ENCODE assay signal across 13 cellular contexts in the genomic region with DNA sequence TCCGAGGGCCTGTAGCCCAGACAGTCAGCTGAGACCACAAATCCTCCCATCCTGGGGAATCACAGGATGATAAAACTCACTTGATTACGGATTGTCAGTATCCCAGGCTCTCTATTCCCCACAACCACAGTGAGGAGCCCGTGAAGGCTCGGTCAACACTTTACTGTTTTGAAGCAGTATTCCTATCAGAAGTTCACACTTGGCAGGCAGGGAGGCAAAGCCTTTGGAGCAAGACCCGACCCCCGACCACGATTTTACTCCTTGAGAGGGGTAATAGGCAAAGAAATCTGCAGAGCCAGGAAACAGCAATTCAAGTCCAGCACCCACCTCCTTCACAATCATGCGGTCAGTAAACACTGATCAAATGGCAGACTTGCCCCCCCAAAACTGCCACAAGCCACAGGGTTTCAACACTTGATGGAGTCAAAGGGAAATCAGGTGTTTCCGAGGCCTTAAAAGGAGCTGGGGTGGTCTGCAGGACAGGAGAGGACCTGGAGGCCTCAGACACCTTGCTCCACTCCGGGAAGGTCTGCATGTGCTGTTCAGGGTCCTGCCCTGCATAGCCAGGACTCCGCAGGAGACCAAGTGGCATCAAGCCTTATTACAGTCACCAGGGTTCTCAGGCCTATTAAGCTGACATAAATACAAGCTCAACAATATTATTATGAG. TPM values are rescaled to one million over a fixed set of nuclear protein-coding genes. Genes with fewer than 3 reads are reported as not detected.
DNase-seq lines count a peak whose midpoint lies in the region; ATAC-seq and TF ChIP-seq lines count a peak whose summit lies in the region.
"Had no signal": no experiment of that assay in that cellular context is flagged by ENCODE, and none has a peak within 500 bp of the region (broad histone marks: within the 10 kb centered on the region; RNA-seq: fewer than 3 reads in every experiment).

No MANE protein-coding gene starts in this region.

- H3K36me3 ChIP-seq in DOHH2 (ENCODE audit: control insufficient read depth, low read length), result no peaks in the 10 kb centered on the region
- no peaks in the 10 kb centered on the region for H3K36me3 ChIP-seq in skeletal muscle tissue (ENCODE audit: control insufficient read depth in 3 of 3, insufficient read depth in 3 of 3, low read length in 3 of 3)

- intact Hi-C loops in right cardiac atrium (cut with DNase I), result no loop called here

- peak overlapping the region in 1 of 3 donors; percentile 11 for H3K9ac ChIP-seq in skeletal muscle tissue (ENCODE audit: low read depth in 1 of 3, low read length in 3 of 3)

- H3K4me3 ChIP-seq in DOHH2 (ENCODE audit: low read length) (peak overlapping the region; percentile 76), right cardiac atrium (ENCODE audit: low read length) (no peak overlapping the region), skeletal muscle tissue (ENCODE audit: low read length in 3 of 3) (no peak overlapping the region)
- H3K4me3 ChIP-seq: body of pancreas had no signal

- 54% methylated on average over 11 of the region's 11 CpGs for WGBS in right cardiac atrium

- TF ChIP-seq CTCF in DOHH2 (IDR thresholded peaks at IDR 0.05; ENCODE audit: low read depth, low read length, poor library complexity, severe bottlenecking), result no peak

- peaks cover 100% of the 10 kb centered on the region for H3K79me2 ChIP-seq in DOHH2 (ENCODE audit: control insufficient read depth, low read length)

- no peaks in the 10 kb centered on the region for H3K27me3 Mint-ChIP-seq in T-helper 17 cell
- H3K27me3 Mint-ChIP-seq: activated T-cell treated with anti-CD3 and anti-CD28 coated beads, Interleukin-2, amount 50 U/mL, for 24 hours had no signal

- peak overlapping the region; percentile 83 for H3K27ac Mint-ChIP-seq in T-helper 17 cell

- peaks cover 54% of the 10 kb centered on the region for H3K4me1 Mint-ChIP-seq in T-helper 17 cell

- H3K27me3 ChIP-seq in DOHH2 (ENCODE audit: control insufficient read depth, low read length) (no peaks in the 10 kb centered on the region), right cardiac atrium (ENCODE audit: control insufficient read depth, insufficient read depth) (no peaks in the 10 kb centered on the region), skeletal muscle tissue (ENCODE audit: control insufficient read depth in 3 of 3, insufficient read depth in 3 of 3, low read length in 3 of 3) (no peaks in the 10 kb centered on the region)
- H3K27me3 ChIP-seq: body of pancreas had no signal

- H3F3A ChIP-seq in DOHH2 (ENCODE audit: control insufficient read depth, insufficient read depth), result peaks cover 15% of the 10 kb centered on the region

- H3K4me3 Mint-ChIP-seq in T-helper 17 cell, result no peak overlapping the region
- H3K4me3 Mint-ChIP-seq: activated T-cell treated with anti-CD3 and anti-CD28 coated beads, Interleukin-2, amount 50 U/mL, for 24 hours had no signal

- ATAC-seq in T-helper 17 cell (no peak), right cardiac atrium (no peak)
- ATAC-seq: HCT116 had no signal

- H3K4me1 ChIP-seq in DOHH2 (ENCODE audit: control insufficient read depth, low read length), result peaks cover 97% of the 10 kb centered on the region
- peaks cover 40% of the 10 kb centered on the region for H3K4me1 ChIP-seq in right cardiac atrium (ENCODE audit: control insufficient read depth, insufficient read depth, low read length)
- H3K4me1 ChIP-seq in skeletal muscle tissue (ENCODE audit: control insufficient read depth in 3 of 3, insufficient read depth in 3 of 3, low read length in 3 of 3), result peaks cover 43 to 63% (median 46%) of the 10 kb centered on the region in 3 donors

- H4K20me1 ChIP-seq in DOHH2 (ENCODE audit: control insufficient read depth, insufficient read depth, low read depth, low read length), result peaks cover 8% of the 10 kb centered on the region; the same call in 1 of the 2 replicates

- DNase-seq in T-helper 17 cell, result no peak
- DNase-seq in right cardiac atrium, result no peak
- DNase-seq in NCI-H774 (lab: John Stamatoyannopoulos, UW), result no peak
- DNase-seq in mesenteric fat pad (ENCODE audit: low spot score), result no peak
- no peak for DNase-seq in mucosa of gallbladder (ENCODE audit: low spot score)
- no peak for DNase-seq in middle frontal gyrus (ENCODE audit: extremely low spot score, low spot score)
- DNase-seq: activated T-cell treated with anti-CD3 and anti-CD28 coated beads, Interleukin-2, amount 50 U/mL, for 24 hours; Kasumi-1; NCI-H2171 had no signal

- H3K9me3 ChIP-seq in DOHH2 (ENCODE audit: control insufficient read depth, insufficient read depth, low read length) (no peaks in the 10 kb centered on the region), T-helper 17 cell (ENCODE audit: control insufficient read depth, low read length, poor library complexity, severe bottlenecking) (no peaks in the 10 kb centered on the region), right cardiac atrium (ENCODE audit: control insufficient read depth, low read length) (no peaks in the 10 kb centered on the region), skeletal muscle tissue (ENCODE audit: control insufficient read depth in 3 of 3, low read length in 3 of 3) (no peaks in the 10 kb centered on the region)
- H3K9me3 ChIP-seq: body of pancreas had no signal

- peak overlapping the region; percentile 100 for H3K4me2 ChIP-seq in DOHH2 (ENCODE audit: low read length)

- H3K36me3 Mint-ChIP-seq in T-helper 17 cell (ENCODE audit: low read depth), result no peaks in the 10 kb centered on the region

- no peaks in the 10 kb centered on the region for H3K9me2 ChIP-seq in DOHH2 (replicated peaks; ENCODE audit: control insufficient read depth, low read length)

- H3K27ac ChIP-seq in DOHH2 (ENCODE audit: low read depth, low read length) (peak overlapping the region; percentile 96), right cardiac atrium (ENCODE audit: low read length) (peak overlapping the region; percentile 71), skeletal muscle tissue (ENCODE audit: low read depth, low read length) (peak overlapping the region; percentile 26)

RNA-seq across cellular contexts. Expression of a gene that starts 25.2 kb away (rescaled TPM):
- 10 to 100 TPM; 22.9 to 34.0 TPM for total RNA-seq in T-helper 17 cell
- total RNA-seq in right cardiac atrium, result 10 to 100 TPM; 29.5 to 36.0 (median 33.8) TPM
- 20.0 TPM for polyA plus RNA-seq in right cardiac atrium
- total RNA-seq in skeletal muscle tissue, result 29.2 TPM
- 34.8 TPM for total RNA-seq in mesenteric fat pad
- 26.9 TPM for total RNA-seq in mucosa of gallbladder

Comparison
In these comparisons a context has a peak if more than half of its experiments do, and no peak if none do; other contexts are left out.
1. H3K27ac ChIP-seq: peak in every context shown above with its lines; median percentile 96 in DOHH2; 71 in right cardiac atrium; 26 in skeletal muscle tissue.